17 cellular contexts compared by ENCODE assay signal in genomic region chr6:4994741-4995140, GRCh38. TPM values are rescaled to one million over a fixed set of nuclear protein-coding genes. Genes with fewer than 3 reads are reported as not detected.
DNase-seq lines count a peak whose midpoint lies in the region; ATAC-seq and TF ChIP-seq lines count a peak whose summit lies in the region.
"Had no signal": no experiment of that assay in that cellular context is flagged by ENCODE, and none has a peak within 500 bp of the region (broad histone marks: within the 10 kb centered on the region; RNA-seq: fewer than 3 reads in every experiment).

No MANE protein-coding gene starts in this region.

- peak; percentile 14 for DNase-seq in Right ventricle myocardium inferior (ENCODE audit: missing footprints)
- no peak for DNase-seq in Right ventricle myocardium superior
- DNase-seq in cerebellum (ENCODE audit: low spot score) = peak; percentile 68
- no peak for DNase-seq in trophoblast cell
- no peak for DNase-seq in GM10248 (ENCODE audit: extremely low spot score)
- DNase-seq in HPDE6-E6E7 (ENCODE audit: extremely low spot score) = no peak
- DNase-seq: AML-193; Caco-2; Calu3; CD4-positive, alpha-beta T cell; CD8-positive, alpha-beta T cell; DMS79 treated with DMSO at 0.1 percent for 48 hours; GDM1 had no signal

- no CpG with 5 or more reads among the region's 3 CpGs for WGBS in trophoblast cell (ENCODE audit: extremely low coverage, insufficient coverage, insufficient read length)

- intact Hi-C loops in Right ventricle myocardium inferior (cut with DNase I) = no loop called here
- intact Hi-C loops in Right ventricle myocardium superior (cut with DNase I) = no loop called here

- no peak overlapping the region for H3K14ac ChIP-seq in trophoblast cell (ENCODE audit: low read length)

- H4K91ac ChIP-seq in trophoblast cell (ENCODE audit: low read depth, low read length) = no peak overlapping the region

- H3K36me3 ChIP-seq in trophoblast cell (ENCODE audit: control insufficient read depth in 1 of 2, insufficient read depth in 2 of 2, low read length in 2 of 2) = peaks cover 0 to 2% of the 10 kb centered on the region in 2 experiments

- no peaks in the 10 kb centered on the region for H3K9me3 ChIP-seq in trophoblast cell (ENCODE audit: insufficient read depth, low read depth, low read length)
- H3K9me3 ChIP-seq: A549, Caco-2 had no signal

- no peak overlapping the region for H3K27ac ChIP-seq in trophoblast cell (ENCODE audit: low read depth, low read length)
- H3K27ac ChIP-seq: 22Rv1; A549; BLaER1 treated with 17β-estradiol and CSF1 and Interleukin-3, amounts not matched to agents 10 nM and 100 nM; C4-2B had no signal

- H4K8ac ChIP-seq in trophoblast cell (ENCODE audit: low read depth, low read length) = no peak overlapping the region

- no peak overlapping the region for H3K9ac ChIP-seq in trophoblast cell (ENCODE audit: low read length)
- H3K9ac ChIP-seq: BLaER1 treated with 17β-estradiol and CSF1 and Interleukin-3, amounts not matched to agents 10 nM and 100 nM had no signal

- H2BK12ac ChIP-seq in trophoblast cell (ENCODE audit: low read length) = no peak overlapping the region

- no peak overlapping the region for H3K4me3 ChIP-seq in trophoblast cell (ENCODE audit: low read depth, low read length)
- H3K4me3 ChIP-seq: A549; BLaER1 treated with 17β-estradiol and CSF1 and Interleukin-3, amounts not matched to agents 10 nM and 100 nM had no signal

- H3K79me2 ChIP-seq in trophoblast cell (ENCODE audit: control insufficient read depth, insufficient read depth, low read length, poor library complexity) = no peaks in the 10 kb centered on the region

- POLR2A ChIA-PET in GM10248 (lab: Yijun Ruan, JAX) = interaction anchor here (0.6 kb wide), 1 partner anchor 218 kb away, joined by 3 read pairs; no protein-coding TSS in a partner anchor

- ATAC-seq in Right ventricle myocardium inferior = no peak
- ATAC-seq in Right ventricle myocardium superior (ENCODE audit: poor library complexity) = no peak
- ATAC-seq: A549; CD8-positive, alpha-beta T cell had no signal

- CTCF ChIA-PET in GM10248 (lab: Yijun Ruan, JAX) = interaction anchor here (1.4 kb wide), 1 partner anchor 9 kb away, joined by 3 read pairs; no protein-coding TSS in a partner anchor

- no peak overlapping the region for H2BK120ac ChIP-seq in trophoblast cell (ENCODE audit: insufficient read depth, low read length, poor library complexity)

- no peak for TF ChIP-seq CTCF in GM10248 (IDR thresholded peaks at IDR 0.05; ENCODE audit: control extremely low read depth, extremely low read depth, low read depth, missing control alignments)

- no peak overlapping the region for H2BK5ac ChIP-seq in trophoblast cell (ENCODE audit: low read depth, low read length, poor library complexity)

- no peak overlapping the region for H3K4ac ChIP-seq in trophoblast cell (ENCODE audit: low read depth, low read length)

- H3K27me3 ChIP-seq in trophoblast cell (ENCODE audit: insufficient read depth, low read length) = no peaks in the 10 kb centered on the region
- H3K27me3 ChIP-seq: BLaER1 treated with 17β-estradiol and CSF1 and Interleukin-3, amounts not matched to agents 10 nM and 100 nM had no signal

- H3K4me1 ChIP-seq in trophoblast cell (ENCODE audit: control insufficient read depth in 1 of 2, insufficient read depth in 2 of 2, low read length in 2 of 2) = no peaks in the 10 kb centered on the region
- H3K4me1 ChIP-seq: A549, Caco-2 had no signal

- no peak overlapping the region for H3K18ac ChIP-seq in trophoblast cell (ENCODE audit: low read length)

- H2AFZ ChIP-seq in trophoblast cell (ENCODE audit: insufficient read depth, low read length, poor library complexity) = no peak overlapping the region

- no peak overlapping the region for H2AK5ac ChIP-seq in trophoblast cell (ENCODE audit: low read length)

- no peaks in the 10 kb centered on the region for H3K79me1 ChIP-seq in trophoblast cell (ENCODE audit: low read length)

- no peak overlapping the region for H4K12ac ChIP-seq in trophoblast cell (ENCODE audit: low read depth, low read length)

- peak overlapping the region; percentile 67 for H3K23ac ChIP-seq in trophoblast cell (ENCODE audit: low read length)

- no peak overlapping the region for H3K4me2 ChIP-seq in trophoblast cell (ENCODE audit: low read length)
- H3K4me2 ChIP-seq: A549; BLaER1 treated with 17β-estradiol and CSF1 and Interleukin-3, amounts not matched to agents 10 nM and 100 nM had no signal

RNA-seq across cellular contexts. Expression of gene RPP40, which starts 9.1 kb away (rescaled TPM):
- total RNA-seq in Right ventricle myocardium inferior (4.2 TPM), Right ventricle myocardium superior (3.1 TPM), cerebellum (10.6 TPM)
- polyA plus RNA-seq in trophoblast cell (2013) = 7.8 and 8.0 TPM in 2 replicates

Comparison
In these comparisons a context has a peak if more than half of its experiments do, and no peak if none do; other contexts are left out.
1. DNase-seq: peak in Right ventricle myocardium inferior (single experiment) and cerebellum (single experiment); none in Right ventricle myocardium superior (single experiment), trophoblast cell (0 of 2), GM10248 (single experiment) and HPDE6-E6E7 (single experiment).